ENCODE assay signal across 1 cellular context in the genomic region with DNA sequence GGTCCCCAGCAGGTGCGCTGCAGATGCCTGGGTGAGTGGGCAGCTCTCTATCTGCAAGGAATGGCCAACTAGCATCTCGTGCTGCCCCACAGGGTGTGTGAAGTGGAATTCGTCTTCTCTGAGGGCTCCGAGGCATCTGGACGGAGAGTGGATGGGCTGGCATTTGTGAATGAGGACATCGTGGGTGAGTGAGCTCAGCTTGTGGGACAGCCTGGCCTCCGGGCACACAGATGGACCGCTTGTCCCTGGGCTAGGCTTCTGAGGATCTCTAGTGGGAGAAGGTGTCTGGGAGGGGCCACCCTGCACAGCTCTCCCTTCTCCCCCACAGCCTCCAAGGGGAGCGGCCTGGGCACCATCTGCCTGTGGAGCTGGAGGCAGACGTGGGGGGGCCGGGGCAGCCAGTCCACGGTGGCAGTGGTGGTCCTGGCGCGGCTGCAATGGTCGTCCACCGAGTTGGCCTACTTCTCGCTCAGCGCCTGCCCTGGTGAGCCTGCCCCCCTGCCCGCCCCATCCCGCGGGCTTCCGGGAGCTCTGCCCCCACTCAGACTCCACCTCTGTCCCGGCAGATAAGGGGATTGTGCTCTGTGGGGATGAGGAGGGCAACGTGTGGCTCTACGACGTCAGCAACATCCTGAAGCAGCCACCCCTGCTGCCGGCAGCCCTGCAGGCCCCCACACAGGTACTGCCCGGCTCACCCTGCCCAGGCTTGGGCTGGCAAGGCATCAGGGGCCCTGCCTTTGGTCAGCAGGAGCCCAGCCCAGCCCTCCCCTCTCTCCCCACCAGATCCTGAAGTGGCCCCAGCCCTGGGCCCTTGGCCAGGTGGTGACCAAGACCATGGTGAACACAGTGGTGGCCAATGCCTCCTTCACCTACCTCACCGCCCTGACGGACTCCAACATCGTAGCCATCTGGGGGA.
TF ChIP-seq lines count a peak whose summit lies in the region.

No MANE protein-coding gene starts in this region.

TF ChIP-seq in HCT116, 20 proteins besides CTCF, POLR2A, EP300 and RAD21 (continued from another document):
- TF ChIP-seq SIN3A (IDR thresholded peaks at IDR 0.05; ENCODE audit: low read depth): no peak
- no peak for TF ChIP-seq EZH2 (IDR thresholded peaks at IDR 0.05)
- TF ChIP-seq CEBPB (IDR thresholded peaks at IDR 0.05; ENCODE audit: low read depth): no peak
